Comparison of ENCODE assay signal across 8 cellular contexts in genomic region chr19:58519355-58520256, GRCh38. TPM values are rescaled to one million over a fixed set of nuclear protein-coding genes. Genes with fewer than 3 reads are reported as not detected.
A peak's percentile ranks its signal among the peaks of the same experiment; 100 is the strongest.
DNase-seq lines count a peak whose midpoint lies in the region; ATAC-seq and TF ChIP-seq lines count a peak whose summit lies in the region.

TSS of gene ZBTB45 (minus strand) at chr19:58519810. CDS start at chr19:58517673, 2,137 bp downstream.

- CTCF ChIA-PET in CD4-positive, alpha-beta T cell (lab: Charles Lee) = interaction anchor here (0.7 to 4.7 kb wide), 22 partner anchors 19 to 291 kb away, joined by 3 to 60 read pairs (median 5); partner anchors contain the start of genes CHMP2A, MZF1, TRIM28 and UBE2M

- H3K27ac ChIP-seq in CD4-positive, alpha-beta T cell (ENCODE audit: low read depth, low read length) = peak within 1 kb of the TSS; percentile 87
- H3K27ac ChIP-seq in dorsolateral prefrontal cortex (peak within 1 kb of the TSS; percentile 76 to 98 (median 94)), right lobe of liver (peak within 1 kb of the TSS; percentile 76 to 91 (median 82))

- H3K4me3 Mint-ChIP-seq in CD4-positive, alpha-beta T cell = peak within 1 kb of the TSS; percentile 99

- peaks cover 0 to 8% (median 4%) of the 10 kb centered on the region in 4 donors for H3K36me3 ChIP-seq in right lobe of liver

- H3K4me1 Mint-ChIP-seq in CD4-positive, alpha-beta T cell (ENCODE audit: low read depth) = peaks cover 43% of the 10 kb centered on the region

- DNase-seq in CD4-positive, alpha-beta T cell = peak; percentile 77 to 86 (median 80)
- DNase-seq in NCI-H774 (lab: John Stamatoyannopoulos, UW) = peak; percentile 95
- DNase-seq in activated CD4-positive, alpha-beta T cell treated with anti-CD3 and anti-CD28 coated beads, Interleukin-2, amount 50 U/mL, for 48 hours = peak; percentile 89 to 94
- peak; percentile 81 to 94 (median 93) for DNase-seq in dorsolateral prefrontal cortex
- DNase-seq in right lobe of liver = peak; percentile 90 to 93 (median 92)
- peak; percentile 84 to 90 for DNase-seq in stimulated activated CD4-positive, alpha-beta T cell treated with anti-CD3 and anti-CD28 coated beads, Interleukin-4, amount 100 ng/mL, for 4 hours

- H3K4me3 ChIP-seq in dorsolateral prefrontal cortex (peak within 1 kb of the TSS; percentile 62 to 98 (median 89)), right lobe of liver (peak within 1 kb of the TSS; percentile 68 to 94 (median 84))

- peaks cover 27% of the 10 kb centered on the region for H3K36me3 Mint-ChIP-seq in CD4-positive, alpha-beta T cell (ENCODE audit: low read depth)

- peak; percentile 55 for TF ChIP-seq POLR2A in right lobe of liver (IDR thresholded peaks at IDR 0.05)

- intact Hi-C loops in CD4-positive, alpha-beta T cell (cut with DNase I, micrococcal nuclease) = loop anchor here (1.0 to 5.0 kb wide), 9 partner anchors 17 to 212 kb away; partner anchors contain the start of genes TRIM28 (in 2 of the 2), ERVK3-1 (in 1 of the 2) and ZSCAN22 (in 1 of the 2)
- intact Hi-C loops in dorsolateral prefrontal cortex (cut with DNase I) = loop anchor here in 1 of 2 donors (2.0 kb wide), 3 partner anchors 25 to 193 kb away; partner anchors contain the start of genes TRIM28, ZNF446 and ZSCAN22
- intact Hi-C loops in right lobe of liver (cut with DNase I) = no loop called here

- POLR2A ChIA-PET in CD4-positive, alpha-beta T cell (lab: Charles Lee) = interaction anchor here (0.8 to 3.5 kb wide), 20 partner anchors 16 to 1032 kb away, joined by 3 to 56 read pairs (median 10); partner anchors contain the start of genes CHMP2A, MZF1, TRIM28 and UBE2M

- peaks cover 0 to 23% (median 8%) of the 10 kb centered on the region in 4 donors for H3K4me1 ChIP-seq in right lobe of liver

- H3K27me3 Mint-ChIP-seq in CD4-positive, alpha-beta T cell = no peaks in the 10 kb centered on the region

- no peaks in the 10 kb centered on the region for H3K27me3 ChIP-seq in CD4-positive, alpha-beta T cell (ENCODE audit: control insufficient read depth, insufficient read depth, low read length)
- H3K27me3 ChIP-seq in dorsolateral prefrontal cortex (no peaks in the 10 kb centered on the region), right lobe of liver (no peaks in the 10 kb centered on the region)

- H3K27ac Mint-ChIP-seq in CD4-positive, alpha-beta T cell = peak within 1 kb of the TSS; percentile 98

- no peaks in the 10 kb centered on the region for H3K9me3 ChIP-seq in CD4-positive, alpha-beta T cell (ENCODE audit: control insufficient read depth, low read length)
- no peaks in the 10 kb centered on the region for H3K9me3 ChIP-seq in right lobe of liver

- peak; percentile 82 for TF ChIP-seq CTCF in CD4-positive, alpha-beta T cell (IDR thresholded peaks at IDR 0.05)
- TF ChIP-seq CTCF in dorsolateral prefrontal cortex (IDR thresholded peaks at IDR 0.05 in 54 of 56, conservative IDR thresholded peaks at IDR 0.05 in 2 of 56; ENCODE audit: low read depth in 1 of 56, partially characterized antibody in 56 of 56) (peak; percentile 45 to 85 (median 69)), right lobe of liver (IDR thresholded peaks at IDR 0.05) (peak; percentile 61 to 92 (median 70))

- ATAC-seq in CD4-positive, alpha-beta T cell (ENCODE audit: poor library complexity) = peak; percentile 78
- ATAC-seq in GM19397 (IDR thresholded peaks at IDR 0.05; ENCODE audit: unreplicated experiment) (peak; percentile 79), HG03571 (IDR thresholded peaks at IDR 0.05; ENCODE audit: unreplicated experiment) (peak; percentile 74), right lobe of liver (peak; percentile 83 to 88 (median 86))

- WGBS in right lobe of liver (ENCODE audit: insufficient coverage, low coverage, low lambda C conversion rate, missing lambda C conversion rate) = under 1% methylated on average over 45 of the region's 87 CpGs

- no peaks in the 10 kb centered on the region for H3K9me3 Mint-ChIP-seq in CD4-positive, alpha-beta T cell

RNA-seq across cellular contexts. Expression of gene ZBTB45, which starts in this region (rescaled TPM):
- total RNA-seq in CD4-positive, alpha-beta T cell = 1 to 10 TPM; 5.7 to 6.3 TPM
- total RNA-seq in dorsolateral prefrontal cortex = 10 to 100 TPM; 13.0 to 30.6 (median 19.7) TPM
- total RNA-seq in right lobe of liver = 1 to 10 TPM; 3.5 to 4.8 (median 4.3) TPM

Comparison
In these comparisons a context has a peak if more than half of its experiments do, and no peak if none do; other contexts are left out.
1. Peak in every context shown above with its lines: DNase-seq, ATAC-seq, H3K4me3 ChIP-seq and H3K27ac ChIP-seq.
2. intact Hi-C loops: an anchor here in CD4-positive, alpha-beta T cell (1.0 to 5.0 kb wide); none called in right lobe of liver.